Comparison of ENCODE assay signal across 27 cellular contexts in genomic region chrX:102654696-102655095, GRCh38.
"Had no signal": no experiment of that assay in that cellular context is flagged by ENCODE, and none has a peak within 500 bp of the region (broad histone marks: within the 10 kb centered on the region; RNA-seq: fewer than 3 reads in every experiment).

No MANE protein-coding gene starts in this region.

- ATAC-seq: activated CD8-positive, alpha-beta T cell treated with anti-CD3 and anti-CD28 coated beads for 36 hours; PC-3; SK-N-SH treated with all-trans-retinoic acid at 6 μM for 48 hours had no signal

- DNase-seq: activated CD4-positive, alpha-beta T cell treated with anti-CD3 and anti-CD28 coated beads, Interleukin-2, amount 10 ng/mL, durations not matched to agents 24 days and 14 days; activated CD4-positive, alpha-beta T cell treated with anti-CD3 and anti-CD28 coated beads, Interleukin-2, amount 50 U/mL, for 4 hours; activated CD8-positive, alpha-beta T cell treated with anti-CD3 and anti-CD28 coated beads for 36 hours; activated gamma-delta T cell; activated naive CD4-positive, alpha-beta T cell treated with Interleukin-2 at 50 U/mL for 16 hours; activated naive CD8-positive, alpha-beta T cell treated with anti-CD3 and anti-CD28 coated beads, Interleukin-2, amount 10 ng/mL, durations not matched to agents 7 days and 5 days; activated T-cell treated with anti-CD3 and anti-CD28 coated beads, Interleukin-2, amount 50 U/mL, for 1 hour; Kasumi-1; KG1; MG63; NCI-H1048; NCI-H1105 treated with DMSO at 0.1 percent for 48 hours; NCI-H1436; NCI-H1694; NCI-H1930; NCI-H2081 treated with DMSO at 0.1 percent for 48 hours; NCI-H226; NCI-H524 treated with DMSO at 0.1 percent for 48 hours; NK-92 treated with Interleukin-12 subunit alpha and Interleukin-12 subunit beta, amount 100 ng/mL, for 24 hours; PC-3; Peyer's patch; RPMI8226; SIG-M5; T-helper 1 cell; T-helper 2 cell; T-helper 9 cell had no signal
